Comparison of ENCODE assay signal across 8 cellular contexts in genomic region chr18:55275042-55275897, GRCh38.
A peak's percentile ranks its signal among the peaks of the same experiment; 100 is the strongest.
DNase-seq lines count a peak whose midpoint lies in the region; ATAC-seq and TF ChIP-seq lines count a peak whose summit lies in the region.

No MANE protein-coding gene starts in this region.

- no peak overlapping the region for H3K4me3 ChIP-seq in AG09309 (ENCODE audit: control insufficient read depth, low read depth, low read length)

- no peaks in the 10 kb centered on the region for H3K27me3 Mint-ChIP-seq in WTC11 (ENCODE audit: low read depth)

- H3K36me3 Mint-ChIP-seq in WTC11, result peaks cover 35% of the 10 kb centered on the region

- DNase-seq in AG09309 (ENCODE audit: low read depth) (peak; percentile 53), HS-5 (ENCODE audit: low read depth) (peak; percentile 60), WTC11 (ENCODE audit: low spot score) (no peak), iPS-NIHi11 (ENCODE audit: low spot score) (peak; percentile 18), GM19238 (ENCODE audit: insufficient read length, low spot score) (no peak), NCI-H187 treated with DMSO at 0.1 percent for 48 hours (lab: John Stamatoyannopoulos, UW) (no peak)

- CTCF ChIA-PET in WTC11 (lab: Charles Lee), result interaction anchor here (0.6 to 1.6 kb wide), 13 partner anchors 8 to 1329 kb away, joined by 3 to 8 read pairs (median 4); no protein-coding TSS in a partner anchor

- H3K4me3 Mint-ChIP-seq in WTC11, result no peak overlapping the region

- H3K4me1 Mint-ChIP-seq in WTC11, result peaks cover 16% of the 10 kb centered on the region

- H3K9me3 Mint-ChIP-seq in WTC11, result no peaks in the 10 kb centered on the region

- peak; percentile 25 for TF ChIP-seq CTCF in AG09309 (IDR thresholded peaks at IDR 0.05; ENCODE audit: control insufficient read depth, insufficient read depth, low read depth, low read length, missing control alignments)
- no peak for TF ChIP-seq CTCF in WTC11 (IDR thresholded peaks at IDR 0.05)

- POLR2A ChIA-PET in WTC11 (lab: Charles Lee), result interaction anchor here (0.6 to 0.7 kb wide), 2 partner anchors 11 to 1349 kb away, joined by 5 to 8 read pairs; no protein-coding TSS in a partner anchor

- ATAC-seq in WTC11, result peak; percentile 61
- ATAC-seq in HG03457 (IDR thresholded peaks at IDR 0.05; ENCODE audit: unreplicated experiment), result no peak
- no peak for ATAC-seq in GM21825 (IDR thresholded peaks at IDR 0.05; ENCODE audit: unreplicated experiment)

- H3K27ac Mint-ChIP-seq in WTC11, result no peak overlapping the region

TF ChIP-seq in WTC11, 78 proteins besides CTCF, POLR2A, EP300 and RAD21:
- TF ChIP-seq CDX4 (CRISPR knock-in tag; IDR thresholded peaks at IDR 0.05; ENCODE audit: borderline replicate concordance) (no peak), NFATC4 (CRISPR knock-in tag; IDR thresholded peaks at IDR 0.05) (no peak)
- TF ChIP-seq, protein P1, sequence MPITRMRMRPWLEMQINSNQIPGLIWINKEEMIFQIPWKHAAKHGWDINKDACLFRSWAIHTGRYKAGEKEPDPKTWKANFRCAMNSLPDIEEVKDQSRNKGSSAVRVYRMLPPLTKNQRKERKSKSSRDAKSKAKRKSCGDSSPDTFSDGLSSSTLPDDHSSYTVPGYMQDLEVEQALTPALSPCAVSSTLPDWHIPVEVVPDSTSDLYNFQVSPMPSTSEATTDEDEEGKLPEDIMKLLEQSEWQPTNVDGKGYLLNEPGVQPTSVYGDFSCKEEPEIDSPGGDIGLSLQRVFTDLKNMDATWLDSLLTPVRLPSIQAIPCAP (CRISPR knock-in tag; IDR thresholded peaks at IDR 0.05), result no peak

Comparison
In these comparisons a context has a peak if more than half of its experiments do, and no peak if none do; other contexts are left out.
1. DNase-seq: peak in AG09309 (single experiment), HS-5 (single experiment) and iPS-NIHi11 (single experiment); none in WTC11 (single experiment), GM19238 (single experiment) and NCI-H187 treated with DMSO at 0.1 percent for 48 hours (single experiment).